9 cellular contexts compared by ENCODE assay signal in the genomic region with DNA sequence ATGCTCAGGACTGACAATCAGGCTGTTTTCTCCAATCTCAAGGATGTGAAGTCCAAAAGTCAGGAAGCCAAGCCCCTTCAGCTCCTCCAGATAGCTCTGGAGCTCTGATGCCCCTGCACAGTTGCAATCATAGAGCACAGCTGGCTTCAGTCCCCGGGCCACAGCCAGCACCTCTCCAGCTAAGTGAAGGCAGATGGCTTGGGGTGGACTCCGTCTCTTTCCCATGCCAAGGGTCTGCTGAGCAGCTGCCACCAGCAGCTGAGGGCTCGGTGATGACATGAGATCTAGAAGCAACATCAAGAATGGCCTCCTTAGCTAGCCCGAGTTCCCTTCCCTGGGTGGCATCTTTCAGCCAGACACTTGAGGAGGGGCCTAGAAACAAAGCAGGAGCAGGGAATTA. TPM values are rescaled to one million over a fixed set of nuclear protein-coding genes. Genes with fewer than 3 reads are reported as not detected.
A peak's percentile ranks its signal among the peaks of the same experiment; 100 is the strongest.
DNase-seq lines count a peak whose midpoint lies in the region; ATAC-seq and TF ChIP-seq lines count a peak whose summit lies in the region.
"Had no signal": no experiment of that assay in that cellular context is flagged by ENCODE, and none has a peak within 500 bp of the region (broad histone marks: within the 10 kb centered on the region; RNA-seq: fewer than 3 reads in every experiment).

No MANE protein-coding gene starts in this region.

- CTCF ChIA-PET in AG04450 (lab: Charles Lee): interaction anchor here (0.6 to 4.4 kb wide), 4 partner anchors 14 to 44 kb away, joined by 3 to 24 read pairs (median 5); partner anchors contain the start of gene UTP25

- peaks cover 4% of the 10 kb centered on the region for H3K27me3 Mint-ChIP-seq in activated naive CD8-positive, alpha-beta T cell treated with anti-CD3 and anti-CD28 coated beads for 36 hours
- H3K27me3 Mint-ChIP-seq in memory B cell: peaks cover 2% of the 10 kb centered on the region

- peaks cover 2% of the 10 kb centered on the region for H3K9me3 Mint-ChIP-seq in activated naive CD8-positive, alpha-beta T cell treated with anti-CD3 and anti-CD28 coated beads for 36 hours
- no peaks in the 10 kb centered on the region for H3K9me3 Mint-ChIP-seq in memory B cell

- no peak for TF ChIP-seq CTCF in AG04450 (IDR thresholded peaks at IDR 0.05; ENCODE audit: low read depth, low read length)
- TF ChIP-seq CTCF in esophagus muscularis mucosa (IDR thresholded peaks at IDR 0.05): no peak
- no peak for TF ChIP-seq CTCF in tibial artery (IDR thresholded peaks at IDR 0.05)

- H3K36me3 ChIP-seq in esophagus muscularis mucosa: peaks cover 0 to 1% (median 0%) of the 10 kb centered on the region in 4 donors
- H3K36me3 ChIP-seq in tibial artery: no peaks in the 10 kb centered on the region
- H3K36me3 ChIP-seq: colonic mucosa had no signal

- H3K36me3 Mint-ChIP-seq in activated naive CD8-positive, alpha-beta T cell treated with anti-CD3 and anti-CD28 coated beads for 36 hours: peaks cover 48% of the 10 kb centered on the region
- H3K36me3 Mint-ChIP-seq in memory B cell: peaks cover 25% of the 10 kb centered on the region

- intact Hi-C loops in esophagus muscularis mucosa (cut with DNase I) (no loop called here), tibial artery (cut with DNase I; ENCODE audit: low total_unique reads) (no loop called here)

- WGBS in esophagus muscularis mucosa: 97% methylated on average over 4 of the region's 4 CpGs

- peak overlapping the region; percentile 86; the same call in 1 of the 2 replicates for H3K4me3 ChIP-seq in AG04450 (ENCODE audit: low read depth, low read length)
- peak overlapping the region in 1 of 4 donors; percentile 68 for H3K4me3 ChIP-seq in esophagus muscularis mucosa
- H3K4me3 ChIP-seq in tibial artery: peak overlapping the region in 1 of 2 donors; percentile 79

- H3K27ac ChIP-seq in AG04450 (ENCODE audit: low read depth, low read length) (no peak overlapping the region), esophagus muscularis mucosa (replicated peaks in 1 of 4) (no peak overlapping the region), tibial artery (no peak overlapping the region)

- POLR2A ChIA-PET in AG04450 (lab: Yijun Ruan, JAX): interaction anchor here (2.0 kb wide), 1 partner anchor 15 kb away, joined by 10 read pairs; no protein-coding TSS in a partner anchor

- TF ChIP-seq POLR2A in GM18951 (IDR thresholded peaks at IDR 0.05; ENCODE audit: extremely low read depth, insufficient read depth, insufficient read length) (peak; percentile 15), esophagus muscularis mucosa (IDR thresholded peaks at IDR 0.05; ENCODE audit: low read depth) (no peak)

- TF ChIP-seq EP300 in esophagus muscularis mucosa (IDR thresholded peaks at IDR 0.05): no peak

- no peak for DNase-seq in AG04450 (ENCODE audit: low read depth, low spot score)
- DNase-seq in activated naive CD8-positive, alpha-beta T cell treated with anti-CD3 and anti-CD28 coated beads for 36 hours: no peak
- DNase-seq in memory B cell (ENCODE audit: low spot score in 2 of 2): no peak
- DNase-seq in NCI-H2196 (lab: John Stamatoyannopoulos, UW; ENCODE audit: unreplicated experiment): no peak
- DNase-seq in esophagus muscularis mucosa (ENCODE audit: extremely low spot score): no peak
- no peak for DNase-seq in tibial artery
- DNase-seq in AML-193 (lab: John Stamatoyannopoulos, UW): no peak
- DNase-seq: colonic mucosa had no signal

- peak overlapping the region; percentile 87 for H3K4me3 Mint-ChIP-seq in activated naive CD8-positive, alpha-beta T cell treated with anti-CD3 and anti-CD28 coated beads for 36 hours
- H3K4me3 Mint-ChIP-seq in memory B cell: peak overlapping the region; percentile 44

- H3K27me3 ChIP-seq in AG04450 (ENCODE audit: control insufficient read depth, insufficient read depth, low read length): peaks cover 2% of the 10 kb centered on the region
- H3K27me3 ChIP-seq in esophagus muscularis mucosa: no peaks in the 10 kb centered on the region
- no peaks in the 10 kb centered on the region for H3K27me3 ChIP-seq in tibial artery
- H3K27me3 ChIP-seq: colonic mucosa had no signal

- H3K9me3 ChIP-seq in AG04450 (ENCODE audit: control insufficient read depth, insufficient read depth, low read length): no peaks in the 10 kb centered on the region; the same call in 1 of the 2 replicates
- H3K9me3 ChIP-seq in esophagus muscularis mucosa: no peaks in the 10 kb centered on the region
- no peaks in the 10 kb centered on the region for H3K9me3 ChIP-seq in tibial artery
- H3K9me3 ChIP-seq: colonic mucosa had no signal

- peak overlapping the region; percentile 94 for H3K27ac Mint-ChIP-seq in activated naive CD8-positive, alpha-beta T cell treated with anti-CD3 and anti-CD28 coated beads for 36 hours
- peak overlapping the region; percentile 93 for H3K27ac Mint-ChIP-seq in memory B cell

- in situ Hi-C loops in GM18951 (cut with MboI; ENCODE audit: low sequenced_read_pairs, unreplicated experiment): no loop called here

- no peak for ATAC-seq in memory B cell (ENCODE audit: low read depth)

- H3K4me1 Mint-ChIP-seq in activated naive CD8-positive, alpha-beta T cell treated with anti-CD3 and anti-CD28 coated beads for 36 hours: peaks cover 49% of the 10 kb centered on the region
- H3K4me1 Mint-ChIP-seq in memory B cell: peaks cover 11% of the 10 kb centered on the region

- H3K4me1 ChIP-seq in esophagus muscularis mucosa (peaks cover 29 to 43% (median 35%) of the 10 kb centered on the region in 4 donors), tibial artery (peaks cover 0 to 29% (median 20%) of the 10 kb centered on the region in 4 donors)

RNA-seq across cellular contexts. Expression of gene C1orf74, which starts 1.0 kb away (rescaled TPM):
- polyA plus RNA-seq in AG04450 (2011; rRNA removed): 1.8 and 2.2 TPM in 2 replicates
- polyA minus RNA-seq in AG04450 (2011; rRNA and poly(A)+ RNA removed): 3.4 and 4.0 TPM in 2 replicates
- 1 to 10 TPM; 1.5 to 1.7 TPM for total RNA-seq in activated naive CD8-positive, alpha-beta T cell treated with anti-CD3 and anti-CD28 coated beads for 36 hours
- total RNA-seq in esophagus muscularis mucosa: 1 to 10 TPM in 2 of 4 donors, under 1 TPM in 2; 0.42 to 1.6 (median 0.86) TPM

RNA-seq across cellular contexts. Expression of gene IRF6, which starts 22.6 kb away (rescaled TPM):
- polyA plus RNA-seq in AG04450 (2011; rRNA removed): 0.67 and 1.0 TPM in 2 replicates
- 1.6 and 2.1 TPM in 2 replicates for polyA minus RNA-seq in AG04450 (2011; rRNA and poly(A)+ RNA removed)
- total RNA-seq in activated naive CD8-positive, alpha-beta T cell treated with anti-CD3 and anti-CD28 coated beads for 36 hours: 1 to 10 TPM; 2.1 to 2.4 TPM
- 1 to 10 TPM in 1 of 4 donors, under 1 TPM in 3; 0.46 to 1.2 (median 0.75) TPM for total RNA-seq in esophagus muscularis mucosa

RNA-seq across cellular contexts. Expression of gene TRAF3IP3, which starts 27.5 kb away (rescaled TPM):
- polyA plus RNA-seq in AG04450 (2011; rRNA removed): 0.06 and 0.10 TPM in 2 replicates
- not detected in 2 replicates for polyA minus RNA-seq in AG04450 (2011; rRNA and poly(A)+ RNA removed)
- total RNA-seq in activated naive CD8-positive, alpha-beta T cell treated with anti-CD3 and anti-CD28 coated beads for 36 hours: 100 to 1,000 TPM; 194 to 204 TPM
- total RNA-seq in esophagus muscularis mucosa: 1 to 10 TPM; 1.0 to 4.3 (median 2.8) TPM

RNA-seq across cellular contexts. Expression of gene UTP25, which starts 44.4 kb away (rescaled TPM):
- 7.5 and 8.6 TPM in 2 replicates for polyA plus RNA-seq in AG04450 (2011; rRNA removed)
- 9.4 and 10.8 TPM in 2 replicates for polyA minus RNA-seq in AG04450 (2011; rRNA and poly(A)+ RNA removed)
- total RNA-seq in activated naive CD8-positive, alpha-beta T cell treated with anti-CD3 and anti-CD28 coated beads for 36 hours: 10 to 100 TPM; 12.2 to 12.5 TPM
- 1 to 10 TPM; 3.7 to 8.0 (median 7.3) TPM for total RNA-seq in esophagus muscularis mucosa

Comparison
In these comparisons a context has a peak if more than half of its experiments do, and no peak if none do; other contexts are left out.
1. RNA of gene TRAF3IP3, which starts 27.5 kb away (total RNA-seq): 194 to 204 TPM in activated naive CD8-positive, alpha-beta T cell treated with anti-CD3 and anti-CD28 coated beads for 36 hours; 1.0 to 4.3 TPM in esophagus muscularis mucosa; every median in the first group is over 10 times any median in the second.